20 cellular contexts compared by ENCODE assay signal in the genomic region with DNA sequence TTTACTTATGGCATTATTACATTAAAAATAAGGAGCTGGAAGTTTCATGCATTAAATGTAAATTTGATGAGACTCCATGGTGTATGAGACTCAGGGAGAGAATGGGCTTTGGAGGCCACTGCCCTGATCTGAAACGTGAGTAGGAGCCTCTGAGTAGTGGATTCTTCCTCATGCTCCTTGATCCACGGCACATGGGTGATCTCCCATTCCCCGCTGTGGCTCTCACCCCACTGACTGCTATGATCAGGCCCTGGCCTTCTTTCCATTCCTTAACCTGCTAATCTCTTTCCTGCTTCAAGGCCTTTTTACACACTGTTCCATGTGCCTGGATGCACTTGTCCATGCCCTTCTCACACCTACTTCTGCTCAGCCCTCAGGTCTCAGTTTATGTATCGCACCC.
"Had no signal": no experiment of that assay in that cellular context is flagged by ENCODE, and none has a peak within 500 bp of the region (broad histone marks: within the 10 kb centered on the region; RNA-seq: fewer than 3 reads in every experiment).

No MANE protein-coding gene starts in this region.

- ATAC-seq: left ventricle myocardium superior, T-helper 17 cell had no signal

- H3K9me3 Mint-ChIP-seq: activated CD4-positive, alpha-beta memory T cell treated with anti-CD3 and anti-CD28 coated beads for 36 hours; activated naive CD4-positive, alpha-beta T cell treated with anti-CD3 and anti-CD28 coated beads, Interleukin-2, amount 10 ng/mL, durations not matched to agents 7 days and 5 days had no signal

- H3K27me3 ChIP-seq: stomach, suprapubic skin, tibial nerve, uterus had no signal

- H3K4me3 Mint-ChIP-seq: activated CD4-positive, alpha-beta memory T cell treated with anti-CD3 and anti-CD28 coated beads for 36 hours; activated naive CD4-positive, alpha-beta T cell treated with anti-CD3 and anti-CD28 coated beads, Interleukin-2, amount 10 ng/mL, durations not matched to agents 7 days and 5 days; T-helper 17 cell had no signal

- H3K36me3 Mint-ChIP-seq: activated CD4-positive, alpha-beta memory T cell treated with anti-CD3 and anti-CD28 coated beads for 36 hours; activated naive CD4-positive, alpha-beta T cell treated with anti-CD3 and anti-CD28 coated beads, Interleukin-2, amount 10 ng/mL, durations not matched to agents 7 days and 5 days had no signal

- H3K9me3 ChIP-seq: stomach, suprapubic skin, tibial nerve, uterus had no signal

- H3K4me3 ChIP-seq: stomach, suprapubic skin, tibial nerve, uterus had no signal

- H3K27me3 Mint-ChIP-seq: activated CD4-positive, alpha-beta memory T cell treated with anti-CD3 and anti-CD28 coated beads for 36 hours had no signal

- H3K36me3 ChIP-seq: stomach, suprapubic skin, tibial nerve, uterus had no signal

- DNase-seq: activated CD4-positive, alpha-beta memory T cell treated with anti-CD3 and anti-CD28 coated beads for 36 hours; activated CD4-positive, alpha-beta T cell treated with anti-CD3 and anti-CD28 coated beads for 4 hours; activated CD4-positive, CD25-positive, alpha-beta regulatory T cell; activated naive CD4-positive, alpha-beta T cell treated with anti-CD3 and anti-CD28 coated beads, Interleukin-2, amount 10 ng/mL, durations not matched to agents 7 days and 5 days; activated T-cell treated with anti-CD3 and anti-CD28 coated beads, Interleukin-2, amount 50 U/mL, for 48 hours; amygdala; cerebellar nuclear complex; cortex of kidney; kidney glomerular epithelial cell; left ventricle myocardium superior; mammary epithelial cell; midbrain; occipital lobe; stimulated activated CD4-positive, alpha-beta T cell treated with anti-CD3 and anti-CD28 coated beads, Interleukin-4, amount 100 ng/mL, for 24 hours; stomach; SW 1271; T-helper 17 cell; uterus had no signal

- H3K27ac Mint-ChIP-seq: activated CD4-positive, alpha-beta memory T cell treated with anti-CD3 and anti-CD28 coated beads for 36 hours; activated naive CD4-positive, alpha-beta T cell treated with anti-CD3 and anti-CD28 coated beads, Interleukin-2, amount 10 ng/mL, durations not matched to agents 7 days and 5 days; T-helper 17 cell had no signal

- H3K4me1 ChIP-seq: suprapubic skin, tibial nerve, uterus had no signal

- H3K27ac ChIP-seq: stomach, suprapubic skin, tibial nerve, uterus had no signal
